2 cellular contexts compared by ENCODE assay signal in the genomic region with DNA sequence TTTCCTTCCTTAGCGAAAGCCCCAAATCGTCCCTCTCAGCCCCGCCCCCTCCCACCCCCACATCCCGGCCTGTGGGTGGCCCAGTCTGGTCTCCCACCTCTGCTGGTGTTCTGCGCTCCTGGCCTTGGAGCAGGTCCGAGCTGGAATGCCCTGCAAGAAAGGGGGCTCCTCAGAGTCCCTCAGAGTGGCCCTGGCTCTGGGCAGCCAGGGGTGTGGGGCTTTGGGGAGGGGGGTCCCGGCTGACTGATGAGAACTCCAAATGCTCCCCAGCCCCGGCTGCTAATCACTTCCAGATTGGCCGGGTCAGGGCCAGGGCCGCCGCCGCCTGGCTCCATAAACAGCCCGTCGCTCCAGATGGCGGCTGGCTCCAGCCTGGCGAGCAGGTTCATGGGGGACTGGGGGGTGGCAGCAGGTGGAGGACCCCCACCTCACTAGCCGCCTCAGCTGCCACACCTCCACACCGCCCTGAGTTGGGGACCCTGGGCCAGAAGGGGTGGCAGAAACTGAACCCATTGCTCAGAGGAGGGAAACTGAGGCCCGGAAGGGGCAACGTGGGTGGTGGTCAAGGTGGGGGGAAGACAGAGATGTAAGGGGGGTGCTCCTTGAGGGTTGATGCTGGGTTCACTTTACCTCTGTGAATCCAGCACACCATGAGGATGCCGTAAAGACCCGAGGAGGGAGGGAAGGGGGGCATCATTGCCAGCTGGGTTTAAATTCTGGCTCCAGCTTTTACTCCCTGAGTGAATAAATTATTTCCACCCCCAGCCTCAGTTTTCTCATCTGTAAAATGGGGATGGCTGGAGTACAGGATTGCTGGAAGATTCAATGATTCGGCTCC.
TF ChIP-seq lines count a peak whose summit lies in the region.

No MANE protein-coding gene starts in this region.

TF ChIP-seq in IMR-90, 13 proteins besides CTCF, POLR2A, EP300 and RAD21:
- no peak for TF ChIP-seq BHLHE40 (IDR thresholded peaks at IDR 0.05; ENCODE audit: low read depth, low read length)
TF ChIP-seq in IMR-90: peak in this region for 0.

TF ChIP-seq in SK-N-SH, 30 proteins besides CTCF, POLR2A, EP300 and RAD21:
- TF ChIP-seq GABPA (IDR thresholded peaks at IDR 0.05; ENCODE audit: low read depth): no peak
- no peak for TF ChIP-seq TAF1 (IDR thresholded peaks at IDR 0.05; ENCODE audit: borderline replicate concordance, low read depth, low read length)
- TF ChIP-seq RFX5 (IDR thresholded peaks at IDR 0.05; ENCODE audit: low read length): no peak
- no peak for TF ChIP-seq EZH2phosphoT487 (IDR thresholded peaks at IDR 0.05; ENCODE audit: borderline replicate concordance, low read depth)
- TF ChIP-seq MEF2A (IDR thresholded peaks at IDR 0.05; ENCODE audit: borderline replicate concordance, low read depth): no peak
- TF ChIP-seq, protein P1, sequence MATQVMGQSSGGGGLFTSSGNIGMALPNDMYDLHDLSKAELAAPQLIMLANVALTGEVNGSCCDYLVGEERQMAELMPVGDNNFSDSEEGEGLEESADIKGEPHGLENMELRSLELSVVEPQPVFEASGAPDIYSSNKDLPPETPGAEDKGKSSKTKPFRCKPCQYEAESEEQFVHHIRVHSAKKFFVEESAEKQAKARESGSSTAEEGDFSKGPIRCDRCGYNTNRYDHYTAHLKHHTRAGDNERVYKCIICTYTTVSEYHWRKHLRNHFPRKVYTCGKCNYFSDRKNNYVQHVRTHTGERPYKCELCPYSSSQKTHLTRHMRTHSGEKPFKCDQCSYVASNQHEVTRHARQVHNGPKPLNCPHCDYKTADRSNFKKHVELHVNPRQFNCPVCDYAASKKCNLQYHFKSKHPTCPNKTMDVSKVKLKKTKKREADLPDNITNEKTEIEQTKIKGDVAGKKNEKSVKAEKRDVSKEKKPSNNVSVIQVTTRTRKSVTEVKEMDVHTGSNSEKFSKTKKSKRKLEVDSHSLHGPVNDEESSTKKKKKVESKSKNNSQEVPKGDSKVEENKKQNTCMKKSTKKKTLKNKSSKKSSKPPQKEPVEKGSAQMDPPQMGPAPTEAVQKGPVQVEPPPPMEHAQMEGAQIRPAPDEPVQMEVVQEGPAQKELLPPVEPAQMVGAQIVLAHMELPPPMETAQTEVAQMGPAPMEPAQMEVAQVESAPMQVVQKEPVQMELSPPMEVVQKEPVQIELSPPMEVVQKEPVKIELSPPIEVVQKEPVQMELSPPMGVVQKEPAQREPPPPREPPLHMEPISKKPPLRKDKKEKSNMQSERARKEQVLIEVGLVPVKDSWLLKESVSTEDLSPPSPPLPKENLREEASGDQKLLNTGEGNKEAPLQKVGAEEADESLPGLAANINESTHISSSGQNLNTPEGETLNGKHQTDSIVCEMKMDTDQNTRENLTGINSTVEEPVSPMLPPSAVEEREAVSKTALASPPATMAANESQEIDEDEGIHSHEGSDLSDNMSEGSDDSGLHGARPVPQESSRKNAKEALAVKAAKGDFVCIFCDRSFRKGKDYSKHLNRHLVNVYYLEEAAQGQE (IDR thresholded peaks at IDR 0.05; ENCODE audit: low read depth, low read length): no peak
- TF ChIP-seq, protein P2, sequence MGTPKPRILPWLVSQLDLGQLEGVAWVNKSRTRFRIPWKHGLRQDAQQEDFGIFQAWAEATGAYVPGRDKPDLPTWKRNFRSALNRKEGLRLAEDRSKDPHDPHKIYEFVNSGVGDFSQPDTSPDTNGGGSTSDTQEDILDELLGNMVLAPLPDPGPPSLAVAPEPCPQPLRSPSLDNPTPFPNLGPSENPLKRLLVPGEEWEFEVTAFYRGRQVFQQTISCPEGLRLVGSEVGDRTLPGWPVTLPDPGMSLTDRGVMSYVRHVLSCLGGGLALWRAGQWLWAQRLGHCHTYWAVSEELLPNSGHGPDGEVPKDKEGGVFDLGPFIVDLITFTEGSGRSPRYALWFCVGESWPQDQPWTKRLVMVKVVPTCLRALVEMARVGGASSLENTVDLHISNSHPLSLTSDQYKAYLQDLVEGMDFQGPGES (IDR thresholded peaks at IDR 0.05; ENCODE audit: low read depth, low read length): no peak
- TF ChIP-seq, protein P3, sequence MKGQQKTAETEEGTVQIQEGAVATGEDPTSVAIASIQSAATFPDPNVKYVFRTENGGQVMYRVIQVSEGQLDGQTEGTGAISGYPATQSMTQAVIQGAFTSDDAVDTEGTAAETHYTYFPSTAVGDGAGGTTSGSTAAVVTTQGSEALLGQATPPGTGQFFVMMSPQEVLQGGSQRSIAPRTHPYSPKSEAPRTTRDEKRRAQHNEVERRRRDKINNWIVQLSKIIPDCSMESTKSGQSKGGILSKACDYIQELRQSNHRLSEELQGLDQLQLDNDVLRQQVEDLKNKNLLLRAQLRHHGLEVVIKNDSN (IDR thresholded peaks at IDR 0.05; ENCODE audit: borderline replicate concordance, low read depth): no peak
- no peak for TF ChIP-seq YY1 (IDR thresholded peaks at IDR 0.05; ENCODE audit: low read depth)
- no peak for TF ChIP-seq MXI1 (IDR thresholded peaks at IDR 0.05; ENCODE audit: low read depth, low read length)
- TF ChIP-seq TEAD4 (IDR thresholded peaks at IDR 0.05; ENCODE audit: borderline replicate concordance, insufficient read depth): no peak
- TF ChIP-seq ELF1 (IDR thresholded peaks at IDR 0.05): no peak
- TF ChIP-seq FOXJ3 (CRISPR knock-in tag; IDR thresholded peaks at IDR 0.05): peak; percentile 84
- TF ChIP-seq JUND (IDR thresholded peaks at IDR 0.05): no peak
- TF ChIP-seq CHD2 (IDR thresholded peaks at IDR 0.05; ENCODE audit: low read length, partially characterized antibody): peak; percentile 21
- TF ChIP-seq SIN3A (IDR thresholded peaks at IDR 0.05; ENCODE audit: borderline replicate concordance, low read depth, low read length): no peak
- no peak for TF ChIP-seq SMC3 (IDR thresholded peaks at IDR 0.05; ENCODE audit: low read depth, low read length)
- no peak for TF ChIP-seq NRF1 (IDR thresholded peaks at IDR 0.05; ENCODE audit: low read depth, low read length)
- no peak for TF ChIP-seq NFIC (IDR thresholded peaks at IDR 0.05; ENCODE audit: borderline replicate concordance)
- TF ChIP-seq RXRA (IDR thresholded peaks at IDR 0.05; ENCODE audit: borderline replicate concordance, low read depth): 0 out of 2 replicates have a peak, but pooled peaks have one; percentile 56
- TF ChIP-seq FOSL2 (IDR thresholded peaks at IDR 0.05; ENCODE audit: borderline replicate concordance, low read depth): no peak
- peak; percentile 62 for TF ChIP-seq RCOR1 (IDR thresholded peaks at IDR 0.05; ENCODE audit: low read length)
- TF ChIP-seq, protein P4, sequence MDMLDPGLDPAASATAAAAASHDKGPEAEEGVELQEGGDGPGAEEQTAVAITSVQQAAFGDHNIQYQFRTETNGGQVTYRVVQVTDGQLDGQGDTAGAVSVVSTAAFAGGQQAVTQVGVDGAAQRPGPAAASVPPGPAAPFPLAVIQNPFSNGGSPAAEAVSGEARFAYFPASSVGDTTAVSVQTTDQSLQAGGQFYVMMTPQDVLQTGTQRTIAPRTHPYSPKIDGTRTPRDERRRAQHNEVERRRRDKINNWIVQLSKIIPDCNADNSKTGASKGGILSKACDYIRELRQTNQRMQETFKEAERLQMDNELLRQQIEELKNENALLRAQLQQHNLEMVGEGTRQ (IDR thresholded peaks at IDR 0.05; ENCODE audit: borderline replicate concordance, low read depth, low read length): no peak
- TF ChIP-seq, protein P5, sequence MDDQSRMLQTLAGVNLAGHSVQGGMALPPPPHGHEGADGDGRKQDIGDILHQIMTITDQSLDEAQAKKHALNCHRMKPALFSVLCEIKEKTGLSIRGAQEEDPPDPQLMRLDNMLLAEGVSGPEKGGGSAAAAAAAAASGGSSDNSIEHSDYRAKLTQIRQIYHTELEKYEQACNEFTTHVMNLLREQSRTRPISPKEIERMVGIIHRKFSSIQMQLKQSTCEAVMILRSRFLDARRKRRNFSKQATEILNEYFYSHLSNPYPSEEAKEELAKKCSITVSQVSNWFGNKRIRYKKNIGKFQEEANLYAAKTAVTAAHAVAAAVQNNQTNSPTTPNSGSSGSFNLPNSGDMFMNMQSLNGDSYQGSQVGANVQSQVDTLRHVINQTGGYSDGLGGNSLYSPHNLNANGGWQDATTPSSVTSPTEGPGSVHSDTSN (IDR thresholded peaks at IDR 0.05): no peak
- TF ChIP-seq, protein P6, sequence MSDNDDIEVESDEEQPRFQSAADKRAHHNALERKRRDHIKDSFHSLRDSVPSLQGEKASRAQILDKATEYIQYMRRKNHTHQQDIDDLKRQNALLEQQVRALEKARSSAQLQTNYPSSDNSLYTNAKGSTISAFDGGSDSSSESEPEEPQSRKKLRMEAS (IDR thresholded peaks at IDR 0.05; ENCODE audit: low read depth): no peak
- peak; percentile 75 for TF ChIP-seq TCF12 (IDR thresholded peaks at IDR 0.05)
